ENCODE assay signal across 1 cellular context in the genomic region with DNA sequence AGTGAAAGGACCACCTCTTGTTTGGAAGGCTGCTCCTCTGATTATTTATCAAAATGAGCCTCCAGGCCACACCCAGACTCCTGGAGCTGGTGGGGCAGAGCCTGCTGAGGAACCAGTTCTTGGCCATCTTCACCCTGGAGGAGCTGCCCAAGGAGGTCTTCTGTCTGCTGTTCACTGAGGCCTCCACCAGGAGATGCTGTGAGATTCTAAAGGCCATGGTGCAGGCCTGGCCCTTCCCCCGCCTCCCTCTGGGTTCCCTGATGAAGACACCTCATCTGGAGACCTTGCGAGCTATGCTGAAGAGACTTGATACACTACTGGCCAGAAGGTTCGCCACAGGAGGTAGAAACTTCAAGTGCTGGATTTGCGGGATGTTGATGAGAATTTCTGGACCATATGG.
TF ChIP-seq lines count a peak whose summit lies in the region.

No MANE protein-coding gene starts in this region.

TF ChIP-seq in WTC11, 78 proteins besides CTCF, POLR2A, EP300 and RAD21 (continued from another document):
- TF ChIP-seq FOXP4 (CRISPR knock-in tag; IDR thresholded peaks at IDR 0.05): no peak
